In genomic region chr4:124913237-124913636, GRCh38 we compare ENCODE assay signal across 16 cellular contexts.
DNase-seq lines count a peak whose midpoint lies in the region; ATAC-seq and TF ChIP-seq lines count a peak whose summit lies in the region.
"Had no signal": no experiment of that assay in that cellular context is flagged by ENCODE, and none has a peak within 500 bp of the region (broad histone marks: within the 10 kb centered on the region; RNA-seq: fewer than 3 reads in every experiment).

No MANE protein-coding gene starts in this region.

- no peak for TF ChIP-seq POLR2A in IMR-90 (IDR thresholded peaks at IDR 0.05; ENCODE audit: low read depth, low read length)
- TF ChIP-seq POLR2A in thyroid gland (IDR thresholded peaks at IDR 0.05): no peak

- dilution Hi-C loops in IMR-90 (cut with HindIII; ENCODE audit: low sequenced_read_pairs, unreplicated experiment): no loop called here

- no peak overlapping the region for H3K27ac Mint-ChIP-seq in activated CD4-positive, alpha-beta memory T cell treated with anti-CD3 and anti-CD28 coated beads for 36 hours

- H3K79me1 ChIP-seq in IMR-90 (ENCODE audit: low read depth in 1 of 2, low read length in 2 of 2): no peaks in the 10 kb centered on the region
- no peaks in the 10 kb centered on the region for H3K79me1 ChIP-seq in neuronal stem cell (ENCODE audit: low read depth, low read length)

- H3K27me3 ChIP-seq in IMR-90 (ENCODE audit: control insufficient read depth, insufficient read depth, low read length) (no peaks in the 10 kb centered on the region), neuronal stem cell (ENCODE audit: control insufficient read depth in 3 of 3, insufficient read depth in 3 of 3, low read depth in 1 of 3, low read length in 3 of 3) (no peaks in the 10 kb centered on the region), thyroid gland (no peaks in the 10 kb centered on the region)
- H3K27me3 ChIP-seq: Peyer's patch had no signal

- H2AK5ac ChIP-seq in IMR-90 (ENCODE audit: low read depth, low read length): no peak overlapping the region
- H2AK5ac ChIP-seq in neuronal stem cell (ENCODE audit: low read depth, low read length): no peak overlapping the region

- CTCF ChIA-PET in IMR-90 (lab: Yijun Ruan, JAX): no interaction called here
- CTCF ChIA-PET in activated CD4-positive, alpha-beta memory T cell treated with anti-CD3 and anti-CD28 coated beads for 36 hours (lab: Charles Lee): no interaction called here

- no peak overlapping the region for H3K4me3 Mint-ChIP-seq in activated CD4-positive, alpha-beta memory T cell treated with anti-CD3 and anti-CD28 coated beads for 36 hours

- peak overlapping the region; percentile 52 for H2AFZ ChIP-seq in IMR-90 (replicated peaks; ENCODE audit: low read length, poor library complexity)
- H2AFZ ChIP-seq in neuronal stem cell (ENCODE audit: low read length): peak overlapping the region; percentile 46

- no peaks in the 10 kb centered on the region for H4K20me1 ChIP-seq in IMR-90 (ENCODE audit: insufficient read depth, low read length)

- H3K4me2 ChIP-seq in IMR-90 (ENCODE audit: low read depth, low read length) (no peak overlapping the region), neuronal stem cell (ENCODE audit: insufficient read depth, low read length, poor library complexity, severe bottlenecking) (no peak overlapping the region)

- no peak overlapping the region for H2BK12ac ChIP-seq in neuronal stem cell (ENCODE audit: low read length)

- H3K27ac ChIP-seq in IMR-90 (ENCODE audit: insufficient read depth, low read length) (no peak overlapping the region), neuronal stem cell (replicated peaks; ENCODE audit: low read length) (no peak overlapping the region), thyroid gland (no peak overlapping the region)
- H3K27ac ChIP-seq: C4-2B, Peyer's patch had no signal

- peak overlapping the region in 1 of 2 experiments; percentile 41; a peak in 2 of 4 replicates for H4K8ac ChIP-seq in IMR-90 (ENCODE audit: low read depth in 2 of 2, low read length in 2 of 2)
- H4K8ac ChIP-seq in neuronal stem cell (ENCODE audit: low read depth, low read length): no peak overlapping the region

- H3K36me3 ChIP-seq in IMR-90 (ENCODE audit: control insufficient read depth, insufficient read depth, low read length): no peaks in the 10 kb centered on the region
- no peaks in the 10 kb centered on the region for H3K36me3 ChIP-seq in neuronal stem cell (replicated peaks in 1 of 2; ENCODE audit: control insufficient read depth in 2 of 2, insufficient read depth in 2 of 2, low read length in 2 of 2)
- no peaks in the 10 kb centered on the region for H3K36me3 ChIP-seq in thyroid gland
- H3K36me3 ChIP-seq: Peyer's patch had no signal

- H2AK9ac ChIP-seq in IMR-90 (replicated peaks; ENCODE audit: low read depth, low read length, poor library complexity): no peak overlapping the region

- no peak overlapping the region for H3K14ac ChIP-seq in IMR-90 (replicated peaks; ENCODE audit: low read depth, low read length)
- no peak overlapping the region for H3K14ac ChIP-seq in neuronal stem cell (ENCODE audit: low read length)

- H3K9ac ChIP-seq in IMR-90 (ENCODE audit: low read depth, low read length): no peak overlapping the region
- no peak overlapping the region for H3K9ac ChIP-seq in neuronal stem cell (ENCODE audit: low read depth, low read length, poor library complexity)

- in situ Hi-C loops in IMR-90 (cut with MboI; ENCODE audit: low sequenced_read_pairs): no loop called here

- H2BK20ac ChIP-seq in IMR-90 (ENCODE audit: low read depth, low read length): peak overlapping the region; percentile 26; the same call in 1 of the 2 replicates

- H2BK15ac ChIP-seq in IMR-90 (ENCODE audit: low read depth, low read length) (no peak overlapping the region; the same call in 2 of the 3 replicates), neuronal stem cell (ENCODE audit: low read length) (no peak overlapping the region)

- H2BK5ac ChIP-seq in IMR-90 (ENCODE audit: low read depth, low read length, poor library complexity, severe bottlenecking) (peak overlapping the region; percentile 62), neuronal stem cell (ENCODE audit: low read length) (no peak overlapping the region)

- H3K4me3 ChIP-seq in IMR-90 (ENCODE audit: insufficient read depth, low read depth, low read length): no peak overlapping the region
- H3K4me3 ChIP-seq in choroid plexus epithelial cell (ENCODE audit: low read depth, low read length): no peak overlapping the region
- H3K4me3 ChIP-seq in neuronal stem cell (ENCODE audit: low read length in 2 of 2): no peak overlapping the region
- no peak overlapping the region for H3K4me3 ChIP-seq in thyroid gland (replicated peaks in 1 of 3)
- H3K4me3 ChIP-seq: Peyer's patch had no signal

- H4K91ac ChIP-seq in IMR-90 (ENCODE audit: insufficient read depth, low read depth, low read length): no peak overlapping the region; the same call in 1 of the 2 replicates
- no peak overlapping the region for H4K91ac ChIP-seq in neuronal stem cell (ENCODE audit: low read depth, low read length, poor library complexity)

- H3K9me3 ChIP-seq in IMR-90 (ENCODE audit: control insufficient read depth, insufficient read depth, low read length) (peaks cover 13% of the 10 kb centered on the region), neuronal stem cell (replicated peaks in 1 of 2; ENCODE audit: control insufficient read depth in 2 of 2, insufficient read depth in 1 of 2, low read depth in 1 of 2, low read length in 2 of 2) (peaks cover 2 to 19% of the 10 kb centered on the region in 2 donors), thyroid gland (no peaks in the 10 kb centered on the region)
- H3K9me3 ChIP-seq: Peyer's patch had no signal

- no peaks in the 10 kb centered on the region for H3K36me3 Mint-ChIP-seq in activated CD4-positive, alpha-beta memory T cell treated with anti-CD3 and anti-CD28 coated beads for 36 hours

- H3K4ac ChIP-seq in IMR-90 (ENCODE audit: low read depth, low read length) (peak overlapping the region; percentile 52; the same call in 1 of the 2 replicates), neuronal stem cell (ENCODE audit: low read length) (no peak overlapping the region)

- POLR2A ChIA-PET in IMR-90 (lab: Charles Lee; ENCODE audit: unreplicated experiment): no interaction called here
- POLR2A ChIA-PET in activated CD4-positive, alpha-beta memory T cell treated with anti-CD3 and anti-CD28 coated beads for 36 hours (lab: Charles Lee): no interaction called here

- peak overlapping the region; percentile 57; the same call in 1 of the 2 replicates for H3K18ac ChIP-seq in IMR-90 (ENCODE audit: low read depth, low read length)
- no peak overlapping the region for H3K18ac ChIP-seq in neuronal stem cell (ENCODE audit: low read length)

- H3K9me1 ChIP-seq in IMR-90 (ENCODE audit: insufficient read depth, low read length): no peaks in the 10 kb centered on the region

- intact Hi-C loops in IMR-90 (cut with micrococcal nuclease) (no loop called here), thyroid gland (cut with DNase I) (no loop called here)
- intact Hi-C loops in activated CD4-positive, alpha-beta memory T cell treated with anti-CD3 and anti-CD28 coated beads for 36 hours (cut with micrococcal nuclease): no loop called here

- ATAC-seq in GM21717 (IDR thresholded peaks at IDR 0.05; ENCODE audit: unreplicated experiment) (peak; percentile 39), IMR-90 (ENCODE audit: low read depth) (no peak), GM19395 (IDR thresholded peaks at IDR 0.05; ENCODE audit: unreplicated experiment) (no peak)
- ATAC-seq: Right ventricle myocardium inferior had no signal

- no CpG with 5 or more reads among the region's 1 CpG for WGBS in IMR-90 (ENCODE audit: extremely low coverage in 2 of 2, insufficient read length in 1 of 2), 2 experiments
- WGBS in neuronal stem cell (ENCODE audit: extremely low coverage in 2 of 2, insufficient read length in 2 of 2, insufficient replicate concordance in 1 of 2), 2 donors: no CpG with 5 or more reads among the region's 1 CpG
- 100% methylated on average over 1 of the region's 1 CpG; no CpG with 5 or more reads in 1 of the 2 donors for WGBS in thyroid gland, 2 donors

- TF ChIP-seq CTCF in IMR-90 (conservative IDR thresholded peaks at IDR 0.05; ENCODE audit: low read depth, low read length): no peak
- TF ChIP-seq CTCF in choroid plexus epithelial cell (conservative IDR thresholded peaks at IDR 0.05; ENCODE audit: low read depth, low read length): peak; percentile 17
- no peak for TF ChIP-seq CTCF in thyroid gland (IDR thresholded peaks at IDR 0.05)

- no peak overlapping the region for H3K56ac ChIP-seq in IMR-90 (ENCODE audit: extremely low read depth, insufficient read depth, low read length)

- H2BK120ac ChIP-seq in IMR-90 (ENCODE audit: low read depth, low read length): peak overlapping the region; percentile 62
- H2BK120ac ChIP-seq in neuronal stem cell (ENCODE audit: low read depth, low read length): no peak overlapping the region

- peaks cover 30% of the 10 kb centered on the region for H3K9me3 Mint-ChIP-seq in activated CD4-positive, alpha-beta memory T cell treated with anti-CD3 and anti-CD28 coated beads for 36 hours

- 0 out of 2 replicates have a peak overlapping the region, but pooled peaks have one; percentile 24 for H3K23ac ChIP-seq in IMR-90 (ENCODE audit: low read depth, low read length)
- no peak overlapping the region for H3K23ac ChIP-seq in neuronal stem cell (ENCODE audit: low read depth, low read length, poor library complexity)

- H4K5ac ChIP-seq in IMR-90 (ENCODE audit: low read depth, low read length): no peak overlapping the region

- DNase-seq in IMR-90 (no peak), choroid plexus epithelial cell (ENCODE audit: low read depth) (no peak), neuronal stem cell (ENCODE audit: low spot score) (no peak), thyroid gland (no peak)
- no peak for DNase-seq in activated CD4-positive, alpha-beta memory T cell treated with anti-CD3 and anti-CD28 coated beads for 36 hours
- DNase-seq: AML-193; NCI-H1417; NCI-H187 treated with DMSO at 0.1 percent for 48 hours; NCI-H345; NCI-H524 treated with DMSO at 0.1 percent for 48 hours; NK-92 treated with Interleukin-12 subunit alpha and Interleukin-12 subunit beta, amount 100 ng/mL, for 24 hours; Peyer's patch had no signal

- H3K4me1 ChIP-seq in IMR-90 (ENCODE audit: control insufficient read depth, insufficient read depth, low read length): no peaks in the 10 kb centered on the region
- H3K4me1 ChIP-seq in neuronal stem cell (ENCODE audit: control insufficient read depth in 2 of 2, insufficient read depth in 1 of 2, low read depth in 1 of 2, low read length in 2 of 2): no peaks in the 10 kb centered on the region
- no peaks in the 10 kb centered on the region for H3K4me1 ChIP-seq in thyroid gland
- H3K4me1 ChIP-seq: Peyer's patch had no signal

- no TSS peak for BruUV-seq in IMR-90 (replicated peaks; lab: Mats Ljungman, UMichigan)

- no peaks in the 10 kb centered on the region for H3K27me3 Mint-ChIP-seq in activated CD4-positive, alpha-beta memory T cell treated with anti-CD3 and anti-CD28 coated beads for 36 hours

- TF ChIP-seq RAD21 in IMR-90 (IDR thresholded peaks at IDR 0.05; ENCODE audit: low read length): no peak

- no peaks in the 10 kb centered on the region for H3K4me1 Mint-ChIP-seq in activated CD4-positive, alpha-beta memory T cell treated with anti-CD3 and anti-CD28 coated beads for 36 hours (ENCODE audit: low read depth)

TF ChIP-seq in IMR-90, 13 proteins besides CTCF, POLR2A, EP300 and RAD21 (continues in another document):
- TF ChIP-seq RCOR1 (IDR thresholded peaks at IDR 0.05; ENCODE audit: insufficient replicate concordance, low read length) (no peak), MAFK (IDR thresholded peaks at IDR 0.05; ENCODE audit: low read depth, low read length) (no peak)
